In genomic region chr1:199929556-199929955, GRCh38 we compare ENCODE assay signal across 8 cellular contexts.
"Had no signal": no experiment of that assay in that cellular context is flagged by ENCODE, and none has a peak within 500 bp of the region (broad histone marks: within the 10 kb centered on the region; RNA-seq: fewer than 3 reads in every experiment).

No MANE protein-coding gene starts in this region.

- H3K27ac ChIP-seq: HL-60 had no signal

- H2AFZ ChIP-seq: GM23338 had no signal

- H3K9me3 ChIP-seq: HAP-1 had no signal

- H3K4me3 ChIP-seq: GM23338, HAP-1 had no signal

- H3K4me1 ChIP-seq: HAP-1 had no signal

- H3K36me3 ChIP-seq: HAP-1 had no signal

- ATAC-seq: GM23338, HCT116, HepG2 had no signal

- H3K4me2 ChIP-seq: GM23338 had no signal

- DNase-seq: H7, HFFc6, KG1 had no signal
